In the genomic region with DNA sequence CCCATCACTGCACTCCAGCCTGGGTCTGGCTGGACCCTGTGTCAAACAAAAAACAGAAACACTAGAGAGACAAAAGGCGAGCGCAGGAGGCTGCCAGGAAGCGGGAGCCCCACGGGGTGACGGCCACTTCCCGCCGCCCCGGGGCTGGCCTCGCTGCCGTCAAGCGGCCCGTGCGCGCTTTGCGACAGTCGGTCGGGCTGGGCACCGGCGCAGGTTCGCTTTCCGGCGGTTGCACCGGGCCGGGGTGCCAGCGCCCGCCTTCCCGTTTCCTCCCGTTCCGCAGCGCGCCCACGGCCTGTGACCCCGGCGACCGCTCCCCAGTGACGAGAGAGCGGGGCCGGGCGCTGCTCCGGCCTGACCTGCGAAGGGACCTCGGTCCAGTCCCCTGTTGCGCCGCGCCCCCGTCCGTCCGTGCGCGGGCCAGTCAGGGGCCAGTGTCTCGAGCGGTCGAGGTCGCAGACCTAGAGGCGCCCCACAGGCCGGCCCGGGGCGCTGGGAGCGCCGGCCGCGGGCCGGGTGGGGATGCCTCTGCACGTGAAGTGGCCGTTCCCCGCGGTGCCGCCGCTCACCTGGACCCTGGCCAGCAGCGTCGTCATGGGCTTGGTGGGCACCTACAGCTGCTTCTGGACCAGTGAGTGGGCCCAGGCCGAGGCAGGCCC, we compare ENCODE assay signal across 1 cellular context.
TF ChIP-seq lines count a peak whose summit lies in the region.

A gene (plus strand): TSS at position 218 of the 659 bp plus-strand sequence. CDS start 305 bp downstream, at position 523.

TF ChIP-seq in K562, 482 proteins besides CTCF, POLR2A, EP300 and RAD21 (continued from another document and continues in another):
- TF ChIP-seq, protein P1, sequence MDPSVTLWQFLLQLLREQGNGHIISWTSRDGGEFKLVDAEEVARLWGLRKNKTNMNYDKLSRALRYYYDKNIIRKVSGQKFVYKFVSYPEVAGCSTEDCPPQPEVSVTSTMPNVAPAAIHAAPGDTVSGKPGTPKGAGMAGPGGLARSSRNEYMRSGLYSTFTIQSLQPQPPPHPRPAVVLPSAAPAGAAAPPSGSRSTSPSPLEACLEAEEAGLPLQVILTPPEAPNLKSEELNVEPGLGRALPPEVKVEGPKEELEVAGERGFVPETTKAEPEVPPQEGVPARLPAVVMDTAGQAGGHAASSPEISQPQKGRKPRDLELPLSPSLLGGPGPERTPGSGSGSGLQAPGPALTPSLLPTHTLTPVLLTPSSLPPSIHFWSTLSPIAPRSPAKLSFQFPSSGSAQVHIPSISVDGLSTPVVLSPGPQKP (CRISPR knock-in tag; IDR thresholded peaks at IDR 0.05): no peak
- TF ChIP-seq, protein P2, sequence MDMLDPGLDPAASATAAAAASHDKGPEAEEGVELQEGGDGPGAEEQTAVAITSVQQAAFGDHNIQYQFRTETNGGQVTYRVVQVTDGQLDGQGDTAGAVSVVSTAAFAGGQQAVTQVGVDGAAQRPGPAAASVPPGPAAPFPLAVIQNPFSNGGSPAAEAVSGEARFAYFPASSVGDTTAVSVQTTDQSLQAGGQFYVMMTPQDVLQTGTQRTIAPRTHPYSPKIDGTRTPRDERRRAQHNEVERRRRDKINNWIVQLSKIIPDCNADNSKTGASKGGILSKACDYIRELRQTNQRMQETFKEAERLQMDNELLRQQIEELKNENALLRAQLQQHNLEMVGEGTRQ (CRISPR knock-in tag; IDR thresholded peaks at IDR 0.05): no peak
- TF ChIP-seq ZNF140 (CRISPR knock-in tag; IDR thresholded peaks at IDR 0.05) (no peak), NCOA6 (IDR thresholded peaks at IDR 0.05) (no peak), ZNF766 (CRISPR knock-in tag; conservative IDR thresholded peaks at IDR 0.05) (no peak), ZNF41 (CRISPR knock-in tag; conservative IDR thresholded peaks at IDR 0.05) (no peak), CBX2 (IDR thresholded peaks at IDR 0.05; ENCODE audit: insufficient read depth, low read length, poor library complexity, severe bottlenecking) (no peak), ATF1 (CRISPR knock-in tag; IDR thresholded peaks at IDR 0.05) (no peak), ATF1 (tag; IDR thresholded peaks at IDR 0.05) (peak; percentile 46), ARID1B (IDR thresholded peaks at IDR 0.05) (no peak; the same call in 1 of the 2 replicates), MYNN (IDR thresholded peaks at IDR 0.05) (no peak), MYNN (CRISPR knock-in tag; IDR thresholded peaks at IDR 0.05) (no peak), HNRNPL (IDR thresholded peaks at IDR 0.05; ENCODE audit: low read depth, low read length) (peak; percentile 73; the same call in 1 of the 2 replicates), BCOR (IDR thresholded peaks at IDR 0.05) (no peak), RBFOX2 (IDR thresholded peaks at IDR 0.05; ENCODE audit: low read depth, low read length) (peak; percentile 85), MCM3 (IDR thresholded peaks at IDR 0.05) (no peak), ATF7 (IDR thresholded peaks at IDR 0.05) (no peak; the same call in none of the 2 replicates), HDAC6 (IDR thresholded peaks at IDR 0.05; ENCODE audit: low read depth, low read length) (no peak), ZFX (CRISPR knock-in tag; IDR thresholded peaks at IDR 0.05) (peak; percentile 88)
- TF ChIP-seq, protein P3, sequence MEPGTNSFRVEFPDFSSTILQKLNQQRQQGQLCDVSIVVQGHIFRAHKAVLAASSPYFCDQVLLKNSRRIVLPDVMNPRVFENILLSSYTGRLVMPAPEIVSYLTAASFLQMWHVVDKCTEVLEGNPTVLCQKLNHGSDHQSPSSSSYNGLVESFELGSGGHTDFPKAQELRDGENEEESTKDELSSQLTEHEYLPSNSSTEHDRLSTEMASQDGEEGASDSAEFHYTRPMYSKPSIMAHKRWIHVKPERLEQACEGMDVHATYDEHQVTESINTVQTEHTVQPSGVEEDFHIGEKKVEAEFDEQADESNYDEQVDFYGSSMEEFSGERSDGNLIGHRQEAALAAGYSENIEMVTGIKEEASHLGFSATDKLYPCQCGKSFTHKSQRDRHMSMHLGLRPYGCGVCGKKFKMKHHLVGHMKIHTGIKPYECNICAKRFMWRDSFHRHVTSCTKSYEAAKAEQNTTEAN (CRISPR knock-in tag; IDR thresholded peaks at IDR 0.05): no peak
- TF ChIP-seq, protein P4, sequence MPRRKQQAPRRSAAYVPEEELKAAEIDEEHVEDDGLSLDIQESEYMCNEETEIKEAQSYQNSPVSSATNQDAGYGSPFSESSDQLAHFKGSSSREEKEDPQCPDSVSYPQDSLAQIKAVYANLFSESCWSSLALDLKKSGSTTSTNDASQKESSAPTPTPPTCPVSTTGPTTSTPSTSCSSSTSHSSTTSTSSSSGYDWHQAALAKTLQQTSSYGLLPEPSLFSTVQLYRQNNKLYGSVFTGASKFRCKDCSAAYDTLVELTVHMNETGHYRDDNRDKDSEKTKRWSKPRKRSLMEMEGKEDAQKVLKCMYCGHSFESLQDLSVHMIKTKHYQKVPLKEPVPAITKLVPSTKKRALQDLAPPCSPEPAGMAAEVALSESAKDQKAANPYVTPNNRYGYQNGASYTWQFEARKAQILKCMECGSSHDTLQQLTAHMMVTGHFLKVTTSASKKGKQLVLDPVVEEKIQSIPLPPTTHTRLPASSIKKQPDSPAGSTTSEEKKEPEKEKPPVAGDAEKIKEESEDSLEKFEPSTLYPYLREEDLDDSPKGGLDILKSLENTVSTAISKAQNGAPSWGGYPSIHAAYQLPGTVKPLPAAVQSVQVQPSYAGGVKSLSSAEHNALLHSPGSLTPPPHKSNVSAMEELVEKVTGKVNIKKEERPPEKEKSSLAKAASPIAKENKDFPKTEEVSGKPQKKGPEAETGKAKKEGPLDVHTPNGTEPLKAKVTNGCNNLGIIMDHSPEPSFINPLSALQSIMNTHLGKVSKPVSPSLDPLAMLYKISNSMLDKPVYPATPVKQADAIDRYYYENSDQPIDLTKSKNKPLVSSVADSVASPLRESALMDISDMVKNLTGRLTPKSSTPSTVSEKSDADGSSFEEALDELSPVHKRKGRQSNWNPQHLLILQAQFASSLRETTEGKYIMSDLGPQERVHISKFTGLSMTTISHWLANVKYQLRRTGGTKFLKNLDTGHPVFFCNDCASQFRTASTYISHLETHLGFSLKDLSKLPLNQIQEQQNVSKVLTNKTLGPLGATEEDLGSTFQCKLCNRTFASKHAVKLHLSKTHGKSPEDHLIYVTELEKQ (CRISPR knock-in tag; IDR thresholded peaks at IDR 0.05): no peak
- TF ChIP-seq, protein P5, sequence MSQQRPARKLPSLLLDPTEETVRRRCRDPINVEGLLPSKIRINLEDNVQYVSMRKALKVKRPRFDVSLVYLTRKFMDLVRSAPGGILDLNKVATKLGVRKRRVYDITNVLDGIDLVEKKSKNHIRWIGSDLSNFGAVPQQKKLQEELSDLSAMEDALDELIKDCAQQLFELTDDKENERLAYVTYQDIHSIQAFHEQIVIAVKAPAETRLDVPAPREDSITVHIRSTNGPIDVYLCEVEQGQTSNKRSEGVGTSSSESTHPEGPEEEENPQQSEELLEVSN (IDR thresholded peaks at IDR 0.05; ENCODE audit: borderline replicate concordance in 1 of 2, extremely low read depth in 1 of 2, insufficient read depth in 1 of 2, insufficient read length in 1 of 2, low read depth in 1 of 2, low read length in 1 of 2, poor library complexity in 1 of 2, severe bottlenecking in 1 of 2): peak; percentile 53 to 86
- TF ChIP-seq, protein P6, sequence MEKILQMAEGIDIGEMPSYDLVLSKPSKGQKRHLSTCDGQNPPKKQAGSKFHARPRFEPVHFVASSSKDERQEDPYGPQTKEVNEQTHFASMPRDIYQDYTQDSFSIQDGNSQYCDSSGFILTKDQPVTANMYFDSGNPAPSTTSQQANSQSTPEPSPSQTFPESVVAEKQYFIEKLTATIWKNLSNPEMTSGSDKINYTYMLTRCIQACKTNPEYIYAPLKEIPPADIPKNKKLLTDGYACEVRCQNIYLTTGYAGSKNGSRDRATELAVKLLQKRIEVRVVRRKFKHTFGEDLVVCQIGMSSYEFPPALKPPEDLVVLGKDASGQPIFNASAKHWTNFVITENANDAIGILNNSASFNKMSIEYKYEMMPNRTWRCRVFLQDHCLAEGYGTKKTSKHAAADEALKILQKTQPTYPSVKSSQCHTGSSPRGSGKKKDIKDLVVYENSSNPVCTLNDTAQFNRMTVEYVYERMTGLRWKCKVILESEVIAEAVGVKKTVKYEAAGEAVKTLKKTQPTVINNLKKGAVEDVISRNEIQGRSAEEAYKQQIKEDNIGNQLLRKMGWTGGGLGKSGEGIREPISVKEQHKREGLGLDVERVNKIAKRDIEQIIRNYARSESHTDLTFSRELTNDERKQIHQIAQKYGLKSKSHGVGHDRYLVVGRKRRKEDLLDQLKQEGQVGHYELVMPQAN (IDR thresholded peaks at IDR 0.05; ENCODE audit: borderline replicate concordance): peak; percentile 47; the same call in 1 of the 2 replicates
- TF ChIP-seq, protein P7, sequence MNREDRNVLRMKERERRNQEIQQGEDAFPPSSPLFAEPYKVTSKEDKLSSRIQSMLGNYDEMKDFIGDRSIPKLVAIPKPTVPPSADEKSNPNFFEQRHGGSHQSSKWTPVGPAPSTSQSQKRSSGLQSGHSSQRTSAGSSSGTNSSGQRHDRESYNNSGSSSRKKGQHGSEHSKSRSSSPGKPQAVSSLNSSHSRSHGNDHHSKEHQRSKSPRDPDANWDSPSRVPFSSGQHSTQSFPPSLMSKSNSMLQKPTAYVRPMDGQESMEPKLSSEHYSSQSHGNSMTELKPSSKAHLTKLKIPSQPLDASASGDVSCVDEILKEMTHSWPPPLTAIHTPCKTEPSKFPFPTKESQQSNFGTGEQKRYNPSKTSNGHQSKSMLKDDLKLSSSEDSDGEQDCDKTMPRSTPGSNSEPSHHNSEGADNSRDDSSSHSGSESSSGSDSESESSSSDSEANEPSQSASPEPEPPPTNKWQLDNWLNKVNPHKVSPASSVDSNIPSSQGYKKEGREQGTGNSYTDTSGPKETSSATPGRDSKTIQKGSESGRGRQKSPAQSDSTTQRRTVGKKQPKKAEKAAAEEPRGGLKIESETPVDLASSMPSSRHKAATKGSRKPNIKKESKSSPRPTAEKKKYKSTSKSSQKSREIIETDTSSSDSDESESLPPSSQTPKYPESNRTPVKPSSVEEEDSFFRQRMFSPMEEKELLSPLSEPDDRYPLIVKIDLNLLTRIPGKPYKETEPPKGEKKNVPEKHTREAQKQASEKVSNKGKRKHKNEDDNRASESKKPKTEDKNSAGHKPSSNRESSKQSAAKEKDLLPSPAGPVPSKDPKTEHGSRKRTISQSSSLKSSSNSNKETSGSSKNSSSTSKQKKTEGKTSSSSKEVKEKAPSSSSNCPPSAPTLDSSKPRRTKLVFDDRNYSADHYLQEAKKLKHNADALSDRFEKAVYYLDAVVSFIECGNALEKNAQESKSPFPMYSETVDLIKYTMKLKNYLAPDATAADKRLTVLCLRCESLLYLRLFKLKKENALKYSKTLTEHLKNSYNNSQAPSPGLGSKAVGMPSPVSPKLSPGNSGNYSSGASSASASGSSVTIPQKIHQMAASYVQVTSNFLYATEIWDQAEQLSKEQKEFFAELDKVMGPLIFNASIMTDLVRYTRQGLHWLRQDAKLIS (CRISPR knock-in tag; IDR thresholded peaks at IDR 0.05): 0 out of 2 replicates have a peak, but pooled peaks have one; percentile 62
- TF ChIP-seq, protein P8, sequence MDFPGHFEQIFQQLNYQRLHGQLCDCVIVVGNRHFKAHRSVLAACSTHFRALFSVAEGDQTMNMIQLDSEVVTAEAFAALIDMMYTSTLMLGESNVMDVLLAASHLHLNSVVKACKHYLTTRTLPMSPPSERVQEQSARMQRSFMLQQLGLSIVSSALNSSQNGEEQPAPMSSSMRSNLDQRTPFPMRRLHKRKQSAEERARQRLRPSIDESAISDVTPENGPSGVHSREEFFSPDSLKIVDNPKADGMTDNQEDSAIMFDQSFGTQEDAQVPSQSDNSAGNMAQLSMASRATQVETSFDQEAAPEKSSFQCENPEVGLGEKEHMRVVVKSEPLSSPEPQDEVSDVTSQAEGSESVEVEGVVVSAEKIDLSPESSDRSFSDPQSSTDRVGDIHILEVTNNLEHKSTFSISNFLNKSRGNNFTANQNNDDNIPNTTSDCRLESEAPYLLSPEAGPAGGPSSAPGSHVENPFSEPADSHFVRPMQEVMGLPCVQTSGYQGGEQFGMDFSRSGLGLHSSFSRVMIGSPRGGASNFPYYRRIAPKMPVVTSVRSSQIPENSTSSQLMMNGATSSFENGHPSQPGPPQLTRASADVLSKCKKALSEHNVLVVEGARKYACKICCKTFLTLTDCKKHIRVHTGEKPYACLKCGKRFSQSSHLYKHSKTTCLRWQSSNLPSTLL (IDR thresholded peaks at IDR 0.05): no peak
- TF ChIP-seq, protein P9, sequence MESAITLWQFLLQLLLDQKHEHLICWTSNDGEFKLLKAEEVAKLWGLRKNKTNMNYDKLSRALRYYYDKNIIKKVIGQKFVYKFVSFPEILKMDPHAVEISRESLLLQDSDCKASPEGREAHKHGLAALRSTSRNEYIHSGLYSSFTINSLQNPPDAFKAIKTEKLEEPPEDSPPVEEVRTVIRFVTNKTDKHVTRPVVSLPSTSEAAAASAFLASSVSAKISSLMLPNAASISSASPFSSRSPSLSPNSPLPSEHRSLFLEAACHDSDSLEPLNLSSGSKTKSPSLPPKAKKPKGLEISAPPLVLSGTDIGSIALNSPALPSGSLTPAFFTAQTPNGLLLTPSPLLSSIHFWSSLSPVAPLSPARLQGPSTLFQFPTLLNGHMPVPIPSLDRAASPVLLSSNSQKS (CRISPR knock-in tag; IDR thresholded peaks at IDR 0.05): no peak
- TF ChIP-seq, protein P10, sequence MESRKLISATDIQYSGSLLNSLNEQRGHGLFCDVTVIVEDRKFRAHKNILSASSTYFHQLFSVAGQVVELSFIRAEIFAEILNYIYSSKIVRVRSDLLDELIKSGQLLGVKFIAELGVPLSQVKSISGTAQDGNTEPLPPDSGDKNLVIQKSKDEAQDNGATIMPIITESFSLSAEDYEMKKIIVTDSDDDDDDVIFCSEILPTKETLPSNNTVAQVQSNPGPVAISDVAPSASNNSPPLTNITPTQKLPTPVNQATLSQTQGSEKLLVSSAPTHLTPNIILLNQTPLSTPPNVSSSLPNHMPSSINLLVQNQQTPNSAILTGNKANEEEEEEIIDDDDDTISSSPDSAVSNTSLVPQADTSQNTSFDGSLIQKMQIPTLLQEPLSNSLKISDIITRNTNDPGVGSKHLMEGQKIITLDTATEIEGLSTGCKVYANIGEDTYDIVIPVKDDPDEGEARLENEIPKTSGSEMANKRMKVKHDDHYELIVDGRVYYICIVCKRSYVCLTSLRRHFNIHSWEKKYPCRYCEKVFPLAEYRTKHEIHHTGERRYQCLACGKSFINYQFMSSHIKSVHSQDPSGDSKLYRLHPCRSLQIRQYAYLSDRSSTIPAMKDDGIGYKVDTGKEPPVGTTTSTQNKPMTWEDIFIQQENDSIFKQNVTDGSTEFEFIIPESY (CRISPR knock-in tag; IDR thresholded peaks at IDR 0.05): no peak
